ENCODE assay signal across 18 cellular contexts in genomic region chr2:240429341-240429871, GRCh38. TPM values are rescaled to one million over a fixed set of nuclear protein-coding genes. Genes with fewer than 3 reads are reported as not detected.
A peak's percentile ranks its signal among the peaks of the same experiment; 100 is the strongest.
DNase-seq lines count a peak whose midpoint lies in the region; ATAC-seq and TF ChIP-seq lines count a peak whose summit lies in the region.
"Had no signal": no experiment of that assay in that cellular context is flagged by ENCODE, and none has a peak within 500 bp of the region (broad histone marks: within the 10 kb centered on the region; RNA-seq: fewer than 3 reads in every experiment).

No MANE protein-coding gene starts in this region.

- H3K4me1 ChIP-seq in heart left ventricle: peaks cover 0 to 4% (median under 1%) of the 10 kb centered on the region in 12 donors
- H3K4me1 ChIP-seq in right atrium auricular region: peaks cover 0 to 5% of the 10 kb centered on the region in 2 donors
- peaks cover 0 to 6% of the 10 kb centered on the region in 2 donors for H3K4me1 ChIP-seq in neuronal stem cell (ENCODE audit: control insufficient read depth in 2 of 2, insufficient read depth in 1 of 2, low read depth in 1 of 2, low read length in 2 of 2)

- H3K36me3 Mint-ChIP-seq in activated T-cell treated with anti-CD3 and anti-CD28 coated beads, Interleukin-2, amount 50 U/mL, for 4 hours (ENCODE audit: insufficient read depth): no peaks in the 10 kb centered on the region
- H3K36me3 Mint-ChIP-seq: activated naive CD4-positive, alpha-beta T cell treated with anti-CD3 and anti-CD28 coated beads, Interleukin-2, amount 50 U/mL, for 24 hours; CD8-positive, alpha-beta memory T cell; memory B cell had no signal

- H3K79me1 ChIP-seq in neuronal stem cell (ENCODE audit: low read depth, low read length): peaks cover 4% of the 10 kb centered on the region

- H2BK120ac ChIP-seq in neuronal stem cell (ENCODE audit: low read depth, low read length): no peak overlapping the region

- H3K9me3 ChIP-seq in heart left ventricle (peaks cover 0 to 2% (median 0%) of the 10 kb centered on the region in 12 donors), right atrium auricular region (no peaks in the 10 kb centered on the region), neuronal stem cell (replicated peaks in 1 of 2; ENCODE audit: control insufficient read depth in 2 of 2, insufficient read depth in 1 of 2, low read depth in 1 of 2, low read length in 2 of 2) (peaks cover 14% of the 10 kb centered on the region in 2 donors)
- H3K9me3 ChIP-seq: SK-N-SH had no signal

- WGBS in heart left ventricle, 4 donors: 82 to 91% (median 87%) methylated on average over 7 to 10 of the region's 10 CpGs
- no CpG with 5 or more reads among the region's 10 CpGs for WGBS in neuronal stem cell (ENCODE audit: extremely low coverage in 2 of 2, insufficient read length in 2 of 2, insufficient replicate concordance in 1 of 2), 2 donors

- H3K18ac ChIP-seq in neuronal stem cell (ENCODE audit: low read length): peak overlapping the region; percentile 76

- no peak overlapping the region for H2AFZ ChIP-seq in neuronal stem cell (ENCODE audit: low read length)
- H2AFZ ChIP-seq: parathyroid adenoma had no signal

- no peak for ATAC-seq in heart left ventricle
- ATAC-seq in activated T-cell treated with anti-CD3 and anti-CD28 coated beads, Interleukin-2, amount 50 U/mL, for 4 hours: no peak
- no peak for ATAC-seq in GM18519 (IDR thresholded peaks at IDR 0.05; ENCODE audit: low FRiP score, unreplicated experiment)
- ATAC-seq: esophagus mucosa, gastroesophageal sphincter had no signal

- no peak overlapping the region for H3K4me2 ChIP-seq in neuronal stem cell (ENCODE audit: insufficient read depth, low read length, poor library complexity, severe bottlenecking)
- H3K4me2 ChIP-seq: SK-N-SH had no signal

- no peak overlapping the region for H3K14ac ChIP-seq in neuronal stem cell (ENCODE audit: low read length)

- no peak overlapping the region for H3K4me3 ChIP-seq in heart left ventricle
- H3K4me3 ChIP-seq in right atrium auricular region: no peak overlapping the region
- H3K4me3 ChIP-seq in neuronal stem cell (ENCODE audit: low read length in 2 of 2): no peak overlapping the region
- H3K4me3 ChIP-seq: gastroesophageal sphincter had no signal

- no peak for TF ChIP-seq POLR2A in heart left ventricle (IDR thresholded peaks at IDR 0.05)

- no peak overlapping the region for H2BK12ac ChIP-seq in neuronal stem cell (ENCODE audit: low read length)

- no peak overlapping the region for H4K8ac ChIP-seq in neuronal stem cell (ENCODE audit: low read depth, low read length)

- DNase-seq in heart left ventricle (peak in 3 of 5 donors; percentile 2 to 18 (median 15)), right atrium auricular region (ENCODE audit: low spot score) (no peak), neuronal stem cell (ENCODE audit: low spot score) (no peak), ureter (ENCODE audit: low spot score) (peak; percentile 30), NCI-H2029 treated with DMSO at 0.1 percent for 48 hours (lab: John Stamatoyannopoulos, UW) (no peak)
- peak; percentile 2 for DNase-seq in activated T-cell treated with anti-CD3 and anti-CD28 coated beads, Interleukin-2, amount 50 U/mL, for 4 hours
- DNase-seq: activated CD4-positive, alpha-beta T cell treated with anti-CD3 and anti-CD28 coated beads, Interleukin-2, amount 50 U/mL, for 1 hour; DMS153; effector memory CD4-positive, alpha-beta T cell; SK-N-SH had no signal

- peaks cover 0 to 6% (median 0%) of the 10 kb centered on the region in 9 donors for H3K27me3 ChIP-seq in heart left ventricle
- no peaks in the 10 kb centered on the region for H3K27me3 ChIP-seq in right atrium auricular region
- H3K27me3 ChIP-seq in neuronal stem cell (ENCODE audit: control insufficient read depth in 3 of 3, insufficient read depth in 3 of 3, low read depth in 1 of 3, low read length in 3 of 3): peaks cover 0 to 8% (median 0%) of the 10 kb centered on the region in 3 experiments

- no peaks in the 10 kb centered on the region for H3K9me3 Mint-ChIP-seq in activated T-cell treated with anti-CD3 and anti-CD28 coated beads, Interleukin-2, amount 50 U/mL, for 4 hours
- H3K9me3 Mint-ChIP-seq: activated naive CD4-positive, alpha-beta T cell treated with anti-CD3 and anti-CD28 coated beads, Interleukin-2, amount 50 U/mL, for 24 hours had no signal

- H2BK15ac ChIP-seq in neuronal stem cell (ENCODE audit: low read length): peak overlapping the region; percentile 3

- H3K36me3 ChIP-seq in heart left ventricle: no peaks in the 10 kb centered on the region
- no peaks in the 10 kb centered on the region for H3K36me3 ChIP-seq in right atrium auricular region
- no peaks in the 10 kb centered on the region for H3K36me3 ChIP-seq in neuronal stem cell (replicated peaks in 1 of 2; ENCODE audit: control insufficient read depth in 2 of 2, insufficient read depth in 2 of 2, low read length in 2 of 2)
- H3K36me3 ChIP-seq: gastroesophageal sphincter had no signal

- H3K23ac ChIP-seq in neuronal stem cell (ENCODE audit: low read depth, low read length, poor library complexity): no peak overlapping the region

- peak overlapping the region; percentile 44 for H3K9ac ChIP-seq in neuronal stem cell (ENCODE audit: low read depth, low read length, poor library complexity)
- H3K9ac ChIP-seq: parathyroid adenoma, SK-N-SH had no signal

- peaks cover 15% of the 10 kb centered on the region for H3K4me1 Mint-ChIP-seq in activated T-cell treated with anti-CD3 and anti-CD28 coated beads, Interleukin-2, amount 50 U/mL, for 4 hours (ENCODE audit: low read depth)
- H3K4me1 Mint-ChIP-seq: IgD-negative memory B cell, memory B cell had no signal

- intact Hi-C loops in heart left ventricle (cut with DNase I): no loop called here

- peak overlapping the region; percentile 76 for H4K91ac ChIP-seq in neuronal stem cell (ENCODE audit: low read depth, low read length, poor library complexity)

- TF ChIP-seq CTCF in heart left ventricle (IDR thresholded peaks at IDR 0.05): no peak
- TF ChIP-seq CTCF in right atrium auricular region (IDR thresholded peaks at IDR 0.05): no peak

- H2AK5ac ChIP-seq in neuronal stem cell (ENCODE audit: low read depth, low read length): peak overlapping the region; percentile 57

- no peak overlapping the region for H2BK5ac ChIP-seq in neuronal stem cell (ENCODE audit: low read length)

- no peak overlapping the region for H3K4me3 Mint-ChIP-seq in activated T-cell treated with anti-CD3 and anti-CD28 coated beads, Interleukin-2, amount 50 U/mL, for 4 hours
- H3K4me3 Mint-ChIP-seq: activated naive CD4-positive, alpha-beta T cell treated with anti-CD3 and anti-CD28 coated beads, Interleukin-2, amount 50 U/mL, for 24 hours; CD8-positive, alpha-beta memory T cell; IgD-negative memory B cell; memory B cell had no signal

- H3K27me3 Mint-ChIP-seq in activated T-cell treated with anti-CD3 and anti-CD28 coated beads, Interleukin-2, amount 50 U/mL, for 4 hours (ENCODE audit: low read depth): peaks cover 13% of the 10 kb centered on the region

- H3K27ac ChIP-seq in heart left ventricle (no peak overlapping the region), right atrium auricular region (no peak overlapping the region), neuronal stem cell (replicated peaks; ENCODE audit: low read length) (no peak overlapping the region)
- H3K27ac ChIP-seq: gastroesophageal sphincter, parathyroid adenoma had no signal

- H3K4ac ChIP-seq in neuronal stem cell (ENCODE audit: low read length): no peak overlapping the region

RNA-seq across cellular contexts. Expression of gene GPC1, which starts 6.1 kb away (rescaled TPM):
- total RNA-seq in heart left ventricle: 100 to 1,000 TPM; 131 to 316 (median 193) TPM
- 100 to 1,000 TPM; 134 to 209 TPM for polyA plus RNA-seq in heart left ventricle
- 100 to 1,000 TPM in 1 of 2 donors, 10 to 100 TPM in 1; 77.4 to 103 TPM for total RNA-seq in right atrium auricular region
- 1 to 10 TPM; 3.7 to 6.3 (median 5.9) TPM for total RNA-seq in activated T-cell treated with anti-CD3 and anti-CD28 coated beads, Interleukin-2, amount 50 U/mL, for 4 hours
- polyA plus RNA-seq in neuronal stem cell (2013, experiment 1 of 2): 78.0 TPM
- polyA plus RNA-seq in neuronal stem cell (2013, experiment 2 of 2): 77.4 TPM
- 88.1 TPM for total RNA-seq in ureter

Comparison
In these comparisons a context has a peak if more than half of its experiments do, and no peak if none do; other contexts are left out.
1. DNase-seq: peak in heart left ventricle (3 of 5), activated T-cell treated with anti-CD3 and anti-CD28 coated beads, Interleukin-2, amount 50 U/mL, for 4 hours (single experiment) and ureter (single experiment); none in right atrium auricular region (single experiment), neuronal stem cell (single experiment) and NCI-H2029 treated with DMSO at 0.1 percent for 48 hours (single experiment).
2. RNA of gene GPC1, which starts 6.1 kb away (total RNA-seq): 131 to 316 TPM in heart left ventricle, 77.4 to 103 TPM in right atrium auricular region and 88.1 TPM in ureter (single experiment); 3.7 to 6.3 TPM in activated T-cell treated with anti-CD3 and anti-CD28 coated beads, Interleukin-2, amount 50 U/mL, for 4 hours; every median in the first group is over 10 times any median in the second.